Comparison of ENCODE assay signal across 9 cellular contexts in genomic region chr6:39451831-39452230, GRCh38.
DNase-seq lines count a peak whose midpoint lies in the region; ATAC-seq and TF ChIP-seq lines count a peak whose summit lies in the region.
"Had no signal": no experiment of that assay in that cellular context is flagged by ENCODE, and none has a peak within 500 bp of the region (broad histone marks: within the 10 kb centered on the region; RNA-seq: fewer than 3 reads in every experiment).

No MANE protein-coding gene starts in this region.

- H3K79me1 ChIP-seq in neuronal stem cell (ENCODE audit: low read depth, low read length): no peaks in the 10 kb centered on the region

- H3K27me3 ChIP-seq in AG04450 (ENCODE audit: control insufficient read depth, insufficient read depth, low read length): no peaks in the 10 kb centered on the region
- no peaks in the 10 kb centered on the region for H3K27me3 ChIP-seq in Panc1 (ENCODE audit: control insufficient read depth, insufficient read depth, low read length)
- no peaks in the 10 kb centered on the region for H3K27me3 ChIP-seq in foreskin keratinocyte
- no peaks in the 10 kb centered on the region for H3K27me3 ChIP-seq in neuronal stem cell (ENCODE audit: control insufficient read depth in 3 of 3, insufficient read depth in 3 of 3, low read depth in 1 of 3, low read length in 3 of 3)

- TF ChIP-seq CTCF in AG04450 (IDR thresholded peaks at IDR 0.05; ENCODE audit: low read depth, low read length): 0 out of 2 replicates have a peak, but pooled peaks have one; percentile 11
- peak; percentile 83 for TF ChIP-seq CTCF in GM12864 (IDR thresholded peaks at IDR 0.05; ENCODE audit: low read depth, low read length, missing control alignments)
- peak; percentile 44 for TF ChIP-seq CTCF in Panc1 (IDR thresholded peaks at IDR 0.05)
- peak; percentile 62 for TF ChIP-seq CTCF in foreskin keratinocyte (conservative IDR thresholded peaks at IDR 0.05)

- no peak overlapping the region for H3K18ac ChIP-seq in neuronal stem cell (ENCODE audit: low read length)

- POLR2A ChIA-PET in AG04450 (lab: Yijun Ruan, JAX): no interaction called here
- POLR2A ChIA-PET in Panc1 (lab: Charles Lee): no interaction called here

- H2BK15ac ChIP-seq in neuronal stem cell (ENCODE audit: low read length): no peak overlapping the region

- intact Hi-C loops in Panc1 (cut with micrococcal nuclease; ENCODE audit: unreplicated experiment): no loop called here

- no peaks in the 10 kb centered on the region for H3K4me1 ChIP-seq in Panc1 (ENCODE audit: control insufficient read depth, insufficient read depth, low read length)
- H3K4me1 ChIP-seq in foreskin keratinocyte: peaks cover 17% of the 10 kb centered on the region
- no peaks in the 10 kb centered on the region for H3K4me1 ChIP-seq in neuronal stem cell (ENCODE audit: control insufficient read depth in 2 of 2, insufficient read depth in 1 of 2, low read depth in 1 of 2, low read length in 2 of 2)

- no peak overlapping the region for H3K23ac ChIP-seq in neuronal stem cell (ENCODE audit: low read depth, low read length, poor library complexity)

- H2AK5ac ChIP-seq in neuronal stem cell (ENCODE audit: low read depth, low read length): no peak overlapping the region

- CTCF ChIA-PET in AG04450 (lab: Charles Lee) (no interaction called here), Panc1 (lab: Charles Lee) (no interaction called here)

- no peak overlapping the region for H2AFZ ChIP-seq in neuronal stem cell (ENCODE audit: low read length)

- no peak overlapping the region for H3K4me3 ChIP-seq in AG04450 (ENCODE audit: low read depth, low read length)
- no peak overlapping the region for H3K4me3 ChIP-seq in GM12864 (ENCODE audit: low read depth, low read length)
- no peak overlapping the region for H3K4me3 ChIP-seq in Panc1 (ENCODE audit: low read depth in 2 of 2, low read length in 2 of 2)
- H3K4me3 ChIP-seq in neuronal stem cell (ENCODE audit: low read length in 2 of 2): no peak overlapping the region

- H3K9ac ChIP-seq in neuronal stem cell (ENCODE audit: low read depth, low read length, poor library complexity): no peak overlapping the region

- DNase-seq in AG04450 (ENCODE audit: low read depth, low spot score): no peak
- DNase-seq in GM12864 (ENCODE audit: low read depth): no peak
- peak; percentile 8 for DNase-seq in Panc1 (ENCODE audit: low read depth, low spot score)
- peak in 1 of 2 donors; percentile 38 for DNase-seq in foreskin keratinocyte
- no peak for DNase-seq in neuronal stem cell (ENCODE audit: low spot score)
- no peak for DNase-seq in epidermal melanocyte (ENCODE audit: insufficient read length, low spot score)
- DNase-seq: head of caudate nucleus had no signal

- no peak overlapping the region for H3K14ac ChIP-seq in neuronal stem cell (ENCODE audit: low read length)

- in situ Hi-C loops in Panc1 (cut with HindIII; ENCODE audit: low pct_unique_long_range_greater_than_20kb, low sequenced_read_pairs): no loop called here

- H2BK5ac ChIP-seq in neuronal stem cell (ENCODE audit: low read length): no peak overlapping the region

- no peak for ATAC-seq in Panc1
- ATAC-seq in foreskin keratinocyte: peak; percentile 29
- no peak for ATAC-seq in GM19324 (IDR thresholded peaks at IDR 0.05; ENCODE audit: low FRiP score, unreplicated experiment)
- ATAC-seq in GM19351 (IDR thresholded peaks at IDR 0.05; ENCODE audit: unreplicated experiment): no peak

- no peak overlapping the region for H3K4ac ChIP-seq in neuronal stem cell (ENCODE audit: low read length)

- no TSS peak for BruUV-seq in Panc1 (replicated peaks; lab: Mats Ljungman, UMichigan)

- H3K36me3 ChIP-seq in Panc1 (ENCODE audit: control insufficient read depth, insufficient read depth, low read length) (no peaks in the 10 kb centered on the region), neuronal stem cell (replicated peaks in 1 of 2; ENCODE audit: control insufficient read depth in 2 of 2, insufficient read depth in 2 of 2, low read length in 2 of 2) (no peaks in the 10 kb centered on the region)

- WGBS in neuronal stem cell (ENCODE audit: extremely low coverage in 2 of 2, insufficient read length in 2 of 2, insufficient replicate concordance in 1 of 2), 2 donors: no CpG with 5 or more reads among the region's 2 CpGs

- no peak overlapping the region for H2BK12ac ChIP-seq in neuronal stem cell (ENCODE audit: low read length)

- no peak overlapping the region for H3K4me2 ChIP-seq in neuronal stem cell (ENCODE audit: insufficient read depth, low read length, poor library complexity, severe bottlenecking)

- H3K9me3 ChIP-seq in AG04450 (ENCODE audit: control insufficient read depth, insufficient read depth, low read length) (no peaks in the 10 kb centered on the region), Panc1 (ENCODE audit: control insufficient read depth, insufficient read depth, low read depth, low read length) (no peaks in the 10 kb centered on the region; the same call in 1 of the 2 replicates), neuronal stem cell (replicated peaks in 1 of 2; ENCODE audit: control insufficient read depth in 2 of 2, insufficient read depth in 1 of 2, low read depth in 1 of 2, low read length in 2 of 2) (no peaks in the 10 kb centered on the region)

- H4K8ac ChIP-seq in neuronal stem cell (ENCODE audit: low read depth, low read length): no peak overlapping the region

- no peak overlapping the region for H2BK120ac ChIP-seq in neuronal stem cell (ENCODE audit: low read depth, low read length)

- H3K27ac ChIP-seq in AG04450 (ENCODE audit: low read depth, low read length): no peak overlapping the region
- no peak overlapping the region for H3K27ac ChIP-seq in Panc1 (ENCODE audit: low read length)
- H3K27ac ChIP-seq in foreskin keratinocyte: peak overlapping the region; percentile 11
- no peak overlapping the region for H3K27ac ChIP-seq in neuronal stem cell (replicated peaks; ENCODE audit: low read length)

- no peak overlapping the region for H4K91ac ChIP-seq in neuronal stem cell (ENCODE audit: low read depth, low read length, poor library complexity)

Comparison
In these comparisons a context has a peak if more than half of its experiments do, and no peak if none do; other contexts are left out.
1. CTCF ChIP-seq: peak in every context shown above with its lines; median percentile 83 in GM12864; 62 in foreskin keratinocyte; 44 in Panc1; 11 in AG04450.